Comparison of ENCODE assay signal across 12 cellular contexts in the genomic region with DNA sequence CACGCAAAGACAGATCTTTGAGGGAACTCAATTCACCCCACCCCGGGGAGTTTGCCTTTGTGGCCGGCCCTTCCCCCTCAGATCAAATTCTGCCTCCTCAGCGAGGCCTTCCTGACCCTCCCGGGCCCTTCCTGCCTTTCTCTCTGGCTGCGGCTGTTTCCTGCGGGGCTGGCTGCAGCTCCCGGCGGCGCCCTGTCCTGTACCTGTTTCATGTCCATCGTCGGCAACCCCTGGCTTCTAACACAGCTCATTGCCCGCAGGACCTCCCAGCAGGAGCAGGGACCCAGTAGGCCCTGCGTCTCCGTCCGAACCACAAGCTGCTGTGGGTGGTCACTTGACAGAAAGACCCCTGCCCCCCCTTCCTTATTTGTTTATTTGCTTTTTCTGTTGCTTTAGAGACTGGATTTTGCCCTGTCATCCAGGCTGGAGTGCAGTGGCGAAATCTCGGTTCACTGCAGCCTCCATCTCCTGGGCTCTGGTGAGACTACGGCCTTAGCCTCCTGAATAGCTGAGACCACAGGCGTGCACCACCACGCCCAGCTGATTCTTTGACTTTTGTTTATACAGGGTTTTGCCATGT. TPM values are rescaled to one million over a fixed set of nuclear protein-coding genes. Genes with fewer than 3 reads are reported as not detected.
DNase-seq lines count a peak whose midpoint lies in the region; ATAC-seq and TF ChIP-seq lines count a peak whose summit lies in the region.
"Had no signal": no experiment of that assay in that cellular context is flagged by ENCODE, and none has a peak within 500 bp of the region (broad histone marks: within the 10 kb centered on the region; RNA-seq: fewer than 3 reads in every experiment).

No MANE protein-coding gene starts in this region.

- H4K20me1 ChIP-seq in neural cell (ENCODE audit: insufficient read depth), result no peaks in the 10 kb centered on the region

- no peaks in the 10 kb centered on the region for H3K9me3 Mint-ChIP-seq in CD4-positive, alpha-beta T cell

- no peaks in the 10 kb centered on the region for H3F3A ChIP-seq in neural cell (ENCODE audit: insufficient read depth, low read length, poor library complexity, severe bottlenecking)

- 36 to 48% (median 42%) methylated on average over 21 of the region's 21 CpGs for whole genome bisulfite sequencing in heart left ventricle, 4 donors

- no peaks in the 10 kb centered on the region for H3K36me3 Mint-ChIP-seq in CD4-positive, alpha-beta T cell (ENCODE audit: low read depth)

- no peak overlapping the region for H3K9ac ChIP-seq in neural cell (ENCODE audit: low read length)

- no peak overlapping the region for H3K27ac ChIP-seq in CD4-positive, alpha-beta T cell (ENCODE audit: low read depth, low read length)
- H3K27ac ChIP-seq in heart left ventricle, result peak overlapping the region; percentile 57 to 86 (median 75)
- no peak overlapping the region for H3K27ac ChIP-seq in neural cell (ENCODE audit: low read length)
- no peak overlapping the region for H3K27ac ChIP-seq in effector memory CD4-positive, alpha-beta T cell (ENCODE audit: insufficient read depth, low read length, poor library complexity, severe bottlenecking)
- H3K27ac ChIP-seq: ascending aorta, foreskin keratinocyte had no signal

- no peaks in the 10 kb centered on the region for H3K9me2 ChIP-seq in neural cell (ENCODE audit: insufficient read depth, low read length)

- H3K4me2 ChIP-seq in neural cell (ENCODE audit: low read length), result no peak overlapping the region

- H3K4me1 ChIP-seq in heart left ventricle, result peaks cover 7 to 55% (median 32%) of the 10 kb centered on the region in 12 donors
- no peaks in the 10 kb centered on the region for H3K4me1 ChIP-seq in effector memory CD4-positive, alpha-beta T cell (ENCODE audit: control insufficient read depth, insufficient read depth, low read length, poor library complexity, severe bottlenecking)
- H3K4me1 ChIP-seq: ascending aorta had no signal

- intact Hi-C loops in CD4-positive, alpha-beta T cell (cut with DNase I, micrococcal nuclease), result loop anchor here (10.0 kb wide), 2 partner anchors 315 to 455 kb away; a partner anchor contains a TSS
- intact Hi-C loops in heart left ventricle (cut with DNase I), result no loop called here

- TF ChIP-seq RAD21 in neural cell (conservative IDR thresholded peaks at IDR 0.05), result no peak

- CTCF ChIA-PET in CD4-positive, alpha-beta T cell (lab: Charles Lee), result no interaction called here

- no peak for ATAC-seq in CD4-positive, alpha-beta T cell (ENCODE audit: poor library complexity)
- ATAC-seq in heart left ventricle, result peak; percentile 50 to 88 (median 78)
- no peak for ATAC-seq in GM18505 (IDR thresholded peaks at IDR 0.05; ENCODE audit: unreplicated experiment)
- ATAC-seq: foreskin keratinocyte had no signal

- TF ChIP-seq POLR2A in heart left ventricle (IDR thresholded peaks at IDR 0.05) (no peak), GM18505 (IDR thresholded peaks at IDR 0.05; ENCODE audit: borderline replicate concordance, extremely low read depth, insufficient read depth, insufficient read length) (no peak)

- no peaks in the 10 kb centered on the region for H3K9me3 ChIP-seq in CD4-positive, alpha-beta T cell (ENCODE audit: control insufficient read depth, low read length)
- H3K9me3 ChIP-seq in heart left ventricle (no peaks in the 10 kb centered on the region), neural cell (ENCODE audit: low read length) (no peaks in the 10 kb centered on the region)
- no peaks in the 10 kb centered on the region for H3K9me3 ChIP-seq in effector memory CD4-positive, alpha-beta T cell (ENCODE audit: control insufficient read depth, low read length)
- H3K9me3 ChIP-seq: ascending aorta had no signal

- H3K4me3 Mint-ChIP-seq in CD4-positive, alpha-beta T cell, result no peak overlapping the region

- no peak for DNase-seq in CD4-positive, alpha-beta T cell
- peak; percentile 78 for DNase-seq in UCSD-AML1 (lab: John Stamatoyannopoulos, UW; ENCODE audit: unreplicated experiment)
- DNase-seq in heart left ventricle, result peak in 4 of 5 donors; percentile 75 to 80 (median 78)
- DNase-seq in stimulated activated CD4-positive, alpha-beta T cell treated with anti-CD3 and anti-CD28 coated beads, Interleukin-4, amount 100 ng/mL, for 4 hours, result no peak
- DNase-seq in activated effector memory CD4-positive, alpha-beta T cell treated with anti-CD3 and anti-CD28 coated beads, Interleukin-2, amount 50 U/mL, for 16 hours, result no peak
- no peak for DNase-seq in effector memory CD4-positive, alpha-beta T cell
- DNase-seq: activated CD4-positive, alpha-beta T cell treated with anti-CD3 and anti-CD28 coated beads for 1 hour; foreskin keratinocyte; NCI-H1048 had no signal

- peak overlapping the region; percentile 27 for H2AFZ ChIP-seq in neural cell (ENCODE audit: low read depth, low read length)

- H3K36me3 ChIP-seq in heart left ventricle (no peaks in the 10 kb centered on the region), neural cell (ENCODE audit: insufficient read depth, low read length) (no peaks in the 10 kb centered on the region)
- H3K36me3 ChIP-seq in effector memory CD4-positive, alpha-beta T cell (ENCODE audit: control insufficient read depth, insufficient read depth, low read length), result no peaks in the 10 kb centered on the region
- H3K36me3 ChIP-seq: ascending aorta had no signal

- peaks cover 6% of the 10 kb centered on the region for H3K27me3 Mint-ChIP-seq in CD4-positive, alpha-beta T cell

- POLR2A ChIA-PET in CD4-positive, alpha-beta T cell (lab: Charles Lee), result interaction anchor here (1.0 kb wide), 1 partner anchor 73 kb away, joined by 3 read pairs; no protein-coding TSS in a partner anchor

- H3K79me2 ChIP-seq in neural cell (replicated peaks; ENCODE audit: insufficient read depth, low read length), result no peaks in the 10 kb centered on the region

- no peaks in the 10 kb centered on the region for H3K27me3 ChIP-seq in CD4-positive, alpha-beta T cell (ENCODE audit: control insufficient read depth, insufficient read depth, low read length)
- H3K27me3 ChIP-seq in heart left ventricle (no peaks in the 10 kb centered on the region), neural cell (ENCODE audit: insufficient read depth, low read depth, low read length) (no peaks in the 10 kb centered on the region)
- H3K27me3 ChIP-seq in effector memory CD4-positive, alpha-beta T cell (replicated peaks; ENCODE audit: control insufficient read depth, insufficient read depth, low read length, poor library complexity, severe bottlenecking), result no peaks in the 10 kb centered on the region
- H3K27me3 ChIP-seq: ascending aorta, foreskin keratinocyte had no signal

- peak overlapping the region; percentile 42 for H3K27ac Mint-ChIP-seq in CD4-positive, alpha-beta T cell

- TF ChIP-seq CTCF in CD4-positive, alpha-beta T cell (IDR thresholded peaks at IDR 0.05), result no peak
- TF ChIP-seq CTCF in heart left ventricle (IDR thresholded peaks at IDR 0.05), result no peak
- TF ChIP-seq CTCF in neural cell (IDR thresholded peaks at IDR 0.05; ENCODE audit: poor library complexity, severe bottlenecking), result no peak

- no peak for TF ChIP-seq EP300 in neural cell (conservative IDR thresholded peaks at IDR 0.05; ENCODE audit: poor library complexity, severe bottlenecking)

- H3K4me1 Mint-ChIP-seq in CD4-positive, alpha-beta T cell (ENCODE audit: low read depth), result peaks cover 7% of the 10 kb centered on the region

- H3K4me3 ChIP-seq in heart left ventricle, result peak overlapping the region in 8 of 12 donors; percentile 11 to 28 (median 17)
- no peak overlapping the region for H3K4me3 ChIP-seq in neural cell (ENCODE audit: low read length)
- H3K4me3 ChIP-seq in effector memory CD4-positive, alpha-beta T cell (ENCODE audit: insufficient read depth, low read depth, low read length, poor library complexity, severe bottlenecking), result no peak overlapping the region
- H3K4me3 ChIP-seq: ascending aorta had no signal

TF ChIP-seq in neural cell, 6 proteins besides CTCF, POLR2A, EP300 and RAD21:
- TF ChIP-seq EZH2 (IDR thresholded peaks at IDR 0.05; ENCODE audit: borderline replicate concordance, insufficient read depth, low read length, poor library complexity, severe bottlenecking) (no peak), SMC3 (conservative IDR thresholded peaks at IDR 0.05; ENCODE audit: poor library complexity) (no peak)

RNA-seq across cellular contexts. Expression of a gene that starts 7.7 kb away (rescaled TPM):
- 100 to 1,000 TPM; 246 to 252 TPM for total RNA-seq in CD4-positive, alpha-beta T cell
- total RNA-seq in heart left ventricle, result 100 to 1,000 TPM in 1 of 9 donors, 10 to 100 TPM in 8; 47.6 to 144 (median 55.6) TPM
- 10 to 100 TPM; 39.2 to 52.2 TPM for polyA plus RNA-seq in heart left ventricle
- polyA plus RNA-seq in neural cell, result 27.3 and 39.0 TPM in 2 replicates
- polyA minus RNA-seq in neural cell, result 33.3 and 36.5 TPM in 2 replicates

RNA-seq across cellular contexts. Expression of a gene that starts 32.2 kb away (rescaled TPM):
- total RNA-seq in CD4-positive, alpha-beta T cell, result not detected
- under 1 TPM in 3 of 9 donors, not detected in 6; 0.10 to 0.50 (median 0.14) TPM for total RNA-seq in heart left ventricle
- polyA plus RNA-seq in heart left ventricle (not detected), neural cell (239 and 275 TPM in 2 replicates)
- 261 and 333 TPM in 2 replicates for polyA minus RNA-seq in neural cell
- total RNA-seq: ascending aorta, foreskin keratinocyte had no signal

RNA-seq across cellular contexts. Expression of a gene that starts 38.1 kb away (rescaled TPM):
- total RNA-seq in CD4-positive, alpha-beta T cell, result under 1 TPM; 0.47 to 0.49 TPM
- 1 to 10 TPM in 1 of 9 donors, under 1 TPM in 1, not detected in 7; 0.20 to 3.3 TPM for total RNA-seq in heart left ventricle
- polyA plus RNA-seq in heart left ventricle (under 1 TPM in 1 of 2 donors, not detected in 1; 0.11 TPM), neural cell (1.0 and 1.1 TPM in 2 replicates)
- not detected in 2 replicates for polyA minus RNA-seq in neural cell
- total RNA-seq: ascending aorta, foreskin keratinocyte had no signal

RNA-seq across cellular contexts. Expression of a gene that starts 38.7 kb away (rescaled TPM):
- total RNA-seq in CD4-positive, alpha-beta T cell, result not detected
- 1 to 10 TPM in 1 of 9 donors, not detected in 8; 1.1 TPM for total RNA-seq in heart left ventricle
- polyA plus RNA-seq in heart left ventricle, result under 1 TPM in 1 of 2 donors, not detected in 1; 0.06 TPM
- polyA plus RNA-seq in neural cell, result 0.24 and 0.98 TPM in 2 replicates
- 0.97 and 1.2 TPM in 2 replicates for polyA minus RNA-seq in neural cell
- total RNA-seq: ascending aorta had no signal

RNA-seq across cellular contexts. Expression of a gene that starts 51.2 kb away (rescaled TPM):
- total RNA-seq in CD4-positive, alpha-beta T cell, result not detected
- total RNA-seq in heart left ventricle, result under 1 TPM in 1 of 9 donors, not detected in 8; 0.40 TPM
- under 1 TPM in 1 of 2 donors, not detected in 1; 0.11 TPM for polyA plus RNA-seq in heart left ventricle
- 0.54 TPM in 1 of 2 replicates, not detected in the other for polyA plus RNA-seq in neural cell
- not detected in 2 replicates for polyA minus RNA-seq in neural cell
- total RNA-seq: ascending aorta, foreskin keratinocyte had no signal
- polyA plus RNA-seq: foreskin keratinocyte had no signal

Comparison
In these comparisons a context has a peak if more than half of its experiments do, and no peak if none do; other contexts are left out.
1. ATAC-seq: peak in heart left ventricle (4 of 4); none in CD4-positive, alpha-beta T cell (single experiment) and GM18505 (single experiment).
2. DNase-seq: peak in UCSD-AML1 (single experiment) and heart left ventricle (4 of 5); none in CD4-positive, alpha-beta T cell (0 of 10), stimulated activated CD4-positive, alpha-beta T cell treated with anti-CD3 and anti-CD28 coated beads, Interleukin-4, amount 100 ng/mL, for 4 hours (0 of 2), activated effector memory CD4-positive, alpha-beta T cell treated with anti-CD3 and anti-CD28 coated beads, Interleukin-2, amount 50 U/mL, for 16 hours (single experiment) and effector memory CD4-positive, alpha-beta T cell (0 of 3).
3. H3K27ac ChIP-seq: peak in heart left ventricle (12 of 12); none in CD4-positive, alpha-beta T cell (single experiment), neural cell (single experiment) and effector memory CD4-positive, alpha-beta T cell (single experiment).
4. H3K4me3 ChIP-seq: peak in heart left ventricle (8 of 12); none in neural cell (single experiment) and effector memory CD4-positive, alpha-beta T cell (single experiment).
5. intact Hi-C loops: an anchor here in CD4-positive, alpha-beta T cell (10.0 kb wide); none called in heart left ventricle.